ENCODE assay signal across 8 cellular contexts in genomic region chr15:66862878-66863335, GRCh38.
DNase-seq lines count a peak whose midpoint lies in the region; ATAC-seq lines count a peak whose summit lies in the region.

No MANE protein-coding gene starts in this region.

- DNase-seq in Ammon's horn (ENCODE audit: low spot score) (peak; percentile 69), NCI-H2196 (lab: John Stamatoyannopoulos, UW; ENCODE audit: unreplicated experiment) (peak; percentile 55), cerebellar cortex (ENCODE audit: low spot score) (peak; percentile 82), left lobe of liver (ENCODE audit: low spot score) (peak; percentile 78)
- DNase-seq in activated CD4-positive, alpha-beta T cell treated with anti-CD3 and anti-CD28 coated beads for 1 hour: peak; percentile 48
- DNase-seq in stimulated activated CD4-positive, alpha-beta T cell treated with anti-CD3 and anti-CD28 coated beads, Interleukin-4, amount 100 ng/mL, for 48 hours (ENCODE audit: low read depth in 2 of 2): peak; percentile 68 to 79

- ATAC-seq in GM19372 (IDR thresholded peaks at IDR 0.05; ENCODE audit: low read depth, unreplicated experiment) (peak; percentile 61), left lobe of liver (peak; percentile 96), GM18861 (IDR thresholded peaks at IDR 0.05; ENCODE audit: unreplicated experiment) (no peak)
